28 cellular contexts compared by ENCODE assay signal in the genomic region with DNA sequence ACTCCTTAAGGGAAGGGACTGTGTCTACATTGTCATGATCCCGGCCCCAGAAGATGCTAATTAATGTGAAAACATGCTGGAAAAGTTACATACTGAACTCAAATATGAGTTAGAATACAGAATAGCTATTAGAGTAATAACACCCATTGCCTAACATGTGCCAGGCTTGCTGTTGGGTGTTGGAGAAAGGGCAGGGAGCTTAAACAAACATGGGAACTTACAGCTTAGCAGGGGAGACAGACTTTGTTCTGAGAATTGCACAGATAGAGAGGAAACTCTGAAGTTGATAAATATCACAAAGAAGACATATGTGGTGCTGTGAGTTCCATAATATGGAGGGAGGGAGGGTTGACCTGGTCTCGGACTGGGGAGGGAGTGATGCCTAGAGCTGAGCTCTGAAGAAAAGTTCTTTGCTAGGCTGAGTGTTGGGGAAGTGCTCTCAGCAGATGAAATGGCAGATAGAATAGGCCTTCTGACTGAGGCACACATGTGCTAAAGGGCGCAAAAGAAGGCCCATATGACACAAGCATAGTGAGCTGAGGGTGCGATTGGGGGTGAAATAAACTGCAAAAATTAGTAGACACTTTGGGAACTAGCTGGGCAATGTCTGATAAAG. TPM values are rescaled to one million over a fixed set of nuclear protein-coding genes. Genes with fewer than 3 reads are reported as not detected.
DNase-seq lines count a peak whose midpoint lies in the region; ATAC-seq, FAIRE-seq and TF ChIP-seq lines count a peak whose summit lies in the region.
"Had no signal": no experiment of that assay in that cellular context is flagged by ENCODE, and none has a peak within 500 bp of the region (broad histone marks: within the 10 kb centered on the region; RNA-seq: fewer than 3 reads in every experiment).

No MANE protein-coding gene starts in this region.

- H3K27ac ChIP-seq in cardiac muscle cell (peak overlapping the region; percentile 56), heart right ventricle (no peak overlapping the region), colonic mucosa (no peak overlapping the region)
- H3K27ac ChIP-seq in naive thymus-derived CD4-positive, alpha-beta T cell (ENCODE audit: low read depth, low read length), result no peak overlapping the region
- H3K27ac ChIP-seq: brain microvascular endothelial cell, HL-60, tibial artery, VCaP had no signal

- peak overlapping the region in 1 of 2 donors; percentile 16 for H3K9ac ChIP-seq in colonic mucosa (ENCODE audit: low read depth in 2 of 2, low read length in 2 of 2)

- H3K4me3 ChIP-seq in cardiac muscle cell (no peak overlapping the region), heart right ventricle (no peak overlapping the region), colonic mucosa (no peak overlapping the region)
- H3K4me3 ChIP-seq in naive thymus-derived CD4-positive, alpha-beta T cell (ENCODE audit: low read length), result no peak overlapping the region
- H3K4me3 ChIP-seq: smooth muscle cell, tibial artery had no signal

- POLR2A ChIA-PET in naive thymus-derived CD4-positive, alpha-beta T cell (lab: Charles Lee), result interaction anchor here (0.7 to 2.2 kb wide), 6 partner anchors 9 to 134 kb away, joined by 3 to 8 read pairs (median 5); no protein-coding TSS in a partner anchor

- H3K27me3 Mint-ChIP-seq in naive thymus-derived CD4-positive, alpha-beta T cell, result no peaks in the 10 kb centered on the region
- H3K27me3 Mint-ChIP-seq: activated CD4-positive, alpha-beta T cell treated with anti-CD3 and anti-CD28 coated beads, Interleukin-2, amount 10 ng/mL, durations not matched to agents 7 days and 5 days; B cell; CD8-positive, alpha-beta memory T cell; stimulated activated naive CD8-positive, alpha-beta T cell treated with anti-CD3 and anti-CD28 coated beads, Interleukin-15, amount 100 ng/mL, for 72 hours had no signal

- peak overlapping the region in 6 of 9 donors; percentile 2 to 86 (median 22) for H3K27ac Mint-ChIP-seq in naive thymus-derived CD4-positive, alpha-beta T cell
- H3K27ac Mint-ChIP-seq: activated CD4-positive, alpha-beta T cell treated with anti-CD3 and anti-CD28 coated beads, Interleukin-2, amount 10 ng/mL, durations not matched to agents 7 days and 5 days; activated naive CD4-positive, alpha-beta T cell treated with anti-CD3 and anti-CD28 coated beads for 36 hours; activated T-cell treated with anti-CD3 and anti-CD28 coated beads, Interleukin-2, amount 50 U/mL, for 72 hours; B cell; T-helper 1 cell treated with Interleukin-12 subunit alpha and Interleukin-12 subunit beta and Interleukin-4 antibody, amounts not matched to agents 30 μg/mL and 1 μg/mL, for 36 hours had no signal

- H3K4me3 Mint-ChIP-seq in naive thymus-derived CD4-positive, alpha-beta T cell, result peak overlapping the region in 1 of 10 donors; percentile 6
- H3K4me3 Mint-ChIP-seq: activated CD4-positive, alpha-beta T cell treated with anti-CD3 and anti-CD28 coated beads, Interleukin-2, amount 10 ng/mL, durations not matched to agents 7 days and 5 days; activated naive CD4-positive, alpha-beta T cell treated with anti-CD3 and anti-CD28 coated beads for 36 hours; activated T-cell treated with anti-CD3 and anti-CD28 coated beads, Interleukin-2, amount 50 U/mL, for 72 hours; B cell; CD8-positive, alpha-beta memory T cell; stimulated activated naive CD8-positive, alpha-beta T cell treated with anti-CD3 and anti-CD28 coated beads, Interleukin-15, amount 100 ng/mL, for 72 hours; T-helper 1 cell treated with Interleukin-12 subunit alpha and Interleukin-12 subunit beta and Interleukin-4 antibody, amounts not matched to agents 30 μg/mL and 1 μg/mL, for 36 hours had no signal

- intact Hi-C loops in heart right ventricle (cut with DNase I) (no loop called here), colonic mucosa (cut with DNase I) (no loop called here)
- intact Hi-C loops in naive thymus-derived CD4-positive, alpha-beta T cell (cut with micrococcal nuclease), result no loop called here

- peaks cover 0 to 9% (median 5%) of the 10 kb centered on the region in 5 donors for H3K36me3 Mint-ChIP-seq in naive thymus-derived CD4-positive, alpha-beta T cell

- no peaks in the 10 kb centered on the region for H3K27me3 ChIP-seq in cardiac muscle cell
- H3K27me3 ChIP-seq in heart right ventricle, result no peaks in the 10 kb centered on the region
- H3K27me3 ChIP-seq in colonic mucosa, result no peaks in the 10 kb centered on the region
- H3K27me3 ChIP-seq in naive thymus-derived CD4-positive, alpha-beta T cell (ENCODE audit: control insufficient read depth in 2 of 2, insufficient read depth in 2 of 2, low read length in 2 of 2), result no peaks in the 10 kb centered on the region
- H3K27me3 ChIP-seq: brain microvascular endothelial cell, tibial artery had no signal

- no peak for ATAC-seq in heart right ventricle
- ATAC-seq in naive thymus-derived CD4-positive, alpha-beta T cell, result no peak
- no peak for ATAC-seq in HG03521 (IDR thresholded peaks at IDR 0.05; ENCODE audit: unreplicated experiment)
- ATAC-seq: activated T-cell treated with anti-CD3 and anti-CD28 coated beads, Interleukin-2, amount 50 U/mL, for 72 hours; stimulated activated naive CD8-positive, alpha-beta T cell treated with anti-CD3 and anti-CD28 coated beads, Interleukin-15, amount 100 ng/mL, for 72 hours had no signal

- CTCF ChIA-PET in naive thymus-derived CD4-positive, alpha-beta T cell (lab: Charles Lee), result interaction anchor here (0.6 to 1.7 kb wide), 4 partner anchors 17 to 74 kb away, joined by 3 to 5 read pairs (median 3); partner anchors contain the start of genes KDM2B and ORAI1

- no peaks in the 10 kb centered on the region for H3K9me3 ChIP-seq in cardiac muscle cell (ENCODE audit: low read depth)
- no peaks in the 10 kb centered on the region for H3K9me3 ChIP-seq in heart right ventricle
- no peaks in the 10 kb centered on the region for H3K9me3 ChIP-seq in colonic mucosa
- H3K9me3 ChIP-seq in naive thymus-derived CD4-positive, alpha-beta T cell (ENCODE audit: control insufficient read depth in 2 of 3, low read length in 3 of 3), result no peaks in the 10 kb centered on the region
- H3K9me3 ChIP-seq: tibial artery had no signal

- WGBS in heart right ventricle, 2 donors, result 90 to 91% methylated on average over 4 of the region's 4 CpGs

- H3K4me1 Mint-ChIP-seq in naive thymus-derived CD4-positive, alpha-beta T cell, result peaks cover 5 to 15% (median 7%) of the 10 kb centered on the region in 7 donors
- H3K4me1 Mint-ChIP-seq: B cell; stimulated activated naive CD8-positive, alpha-beta T cell treated with anti-CD3 and anti-CD28 coated beads, Interleukin-15, amount 100 ng/mL, for 72 hours had no signal

- no peak for FAIRE-seq in HTR-8/SVneo (lab: Jason Lieb, UNC)
- FAIRE-seq: kidney had no signal

- H3K9me3 Mint-ChIP-seq in naive thymus-derived CD4-positive, alpha-beta T cell, result peaks cover 0 to 2% (median 0%) of the 10 kb centered on the region in 11 donors
- H3K9me3 Mint-ChIP-seq: activated CD4-positive, alpha-beta T cell treated with anti-CD3 and anti-CD28 coated beads, Interleukin-2, amount 10 ng/mL, durations not matched to agents 7 days and 5 days; activated naive CD4-positive, alpha-beta T cell treated with anti-CD3 and anti-CD28 coated beads for 36 hours; activated T-cell treated with anti-CD3 and anti-CD28 coated beads, Interleukin-2, amount 50 U/mL, for 72 hours; CD8-positive, alpha-beta memory T cell; stimulated activated naive CD8-positive, alpha-beta T cell treated with anti-CD3 and anti-CD28 coated beads, Interleukin-15, amount 100 ng/mL, for 72 hours; T-helper 1 cell treated with Interleukin-12 subunit alpha and Interleukin-12 subunit beta and Interleukin-4 antibody, amounts not matched to agents 30 μg/mL and 1 μg/mL, for 36 hours had no signal

- DNase-seq in cardiac muscle cell (ENCODE audit: low read depth in 1 of 2, low spot score in 1 of 2) (no peak), heart right ventricle (no peak), colonic mucosa (peak; percentile 40), HTR-8/SVneo (ENCODE audit: insufficient read length, low spot score) (no peak), NCI-H1048 (lab: John Stamatoyannopoulos, UW) (no peak), dedifferentiated amniotic fluid mesenchymal stem cell (ENCODE audit: extremely low spot score) (no peak)
- DNase-seq in naive thymus-derived CD4-positive, alpha-beta T cell, result no peak
- DNase-seq: activated CD4-positive, alpha-beta T cell treated with anti-CD3 and anti-CD28 coated beads, Interleukin-2, amount 10 ng/mL, durations not matched to agents 7 days and 5 days; activated naive CD4-positive, alpha-beta T cell treated with anti-CD3 and anti-CD28 coated beads for 36 hours; activated T-cell treated with anti-CD3 and anti-CD28 coated beads, Interleukin-2, amount 50 U/mL, for 72 hours; brain microvascular endothelial cell; CD8-positive, alpha-beta memory T cell; effector CD8-positive, alpha-beta T cell; GOT3; kidney; NCI-H1930; NCI-H774; occipital lobe; stimulated activated CD4-positive, alpha-beta T cell treated with anti-CD3 and anti-CD28 coated beads, Interleukin-1b, Interleukin-23, amount 100 ng/mL, for 48 hours; stimulated activated CD8-positive, alpha-beta memory T cell treated with anti-CD3 and anti-CD28 coated beads, Interleukin-4, amount 100 ng/mL, for 48 hours; stimulated activated naive CD8-positive, alpha-beta T cell treated with anti-CD3 and anti-CD28 coated beads, Interleukin-15, amount 100 ng/mL, for 72 hours; tibial artery had no signal

- no peak for TF ChIP-seq CTCF in cardiac muscle cell (IDR thresholded peaks at IDR 0.05; ENCODE audit: low read depth, low read length)
- no peak for TF ChIP-seq CTCF in heart right ventricle (IDR thresholded peaks at IDR 0.05)
- TF ChIP-seq CTCF in colonic mucosa (IDR thresholded peaks at IDR 0.05), result no peak

- H3K36me3 ChIP-seq in cardiac muscle cell (no peaks in the 10 kb centered on the region), heart right ventricle (no peaks in the 10 kb centered on the region), colonic mucosa (no peaks in the 10 kb centered on the region)
- H3K36me3 ChIP-seq in naive thymus-derived CD4-positive, alpha-beta T cell (ENCODE audit: control insufficient read depth in 2 of 3, insufficient read depth in 3 of 3, low read length in 3 of 3), result no peaks in the 10 kb centered on the region
- H3K36me3 ChIP-seq: brain microvascular endothelial cell, tibial artery had no signal

- no peaks in the 10 kb centered on the region for H3K4me1 ChIP-seq in cardiac muscle cell (ENCODE audit: low read depth)
- no peaks in the 10 kb centered on the region for H3K4me1 ChIP-seq in heart right ventricle
- H3K4me1 ChIP-seq in colonic mucosa, result peaks cover 6% of the 10 kb centered on the region
- no peaks in the 10 kb centered on the region for H3K4me1 ChIP-seq in naive thymus-derived CD4-positive, alpha-beta T cell (ENCODE audit: control insufficient read depth in 2 of 2, insufficient read depth in 2 of 2, low read length in 2 of 2)
- H3K4me1 ChIP-seq: tibial artery had no signal

RNA-seq across cellular contexts. Expression of gene KDM2B, which starts 18.0 kb away (rescaled TPM):
- total RNA-seq in cardiac muscle cell, result 70.5 and 82.1 TPM in 2 replicates
- polyA plus RNA-seq in cardiac muscle cell, result 30.8 and 35.8 TPM in 2 replicates
- 10 to 100 TPM in 9 of 10 donors, 1 to 10 TPM in 1; 10.0 to 18.4 (median 14.6) TPM for total RNA-seq in heart right ventricle
- 1 to 10 TPM; 4.8 to 9.7 TPM for polyA plus RNA-seq in heart right ventricle
- 10 to 100 TPM; 14.7 to 24.5 TPM for total RNA-seq in colonic mucosa
- 10 to 100 TPM; 66.4 to 91.7 (median 80.7) TPM for total RNA-seq in naive thymus-derived CD4-positive, alpha-beta T cell
- 10 to 100 TPM; 12.6 to 22.5 TPM for polyA plus RNA-seq in naive thymus-derived CD4-positive, alpha-beta T cell

RNA-seq across cellular contexts. Expression of gene ORAI1, which starts 27.6 kb away (rescaled TPM):
- total RNA-seq in cardiac muscle cell (36.7 and 41.5 TPM in 2 replicates), heart right ventricle (10 to 100 TPM in 3 of 10 donors, 1 to 10 TPM in 7; 6.0 to 14.1 (median 8.8) TPM), colonic mucosa (10 to 100 TPM; 14.6 to 23.5 TPM)
- polyA plus RNA-seq in cardiac muscle cell (63.4 and 72.2 TPM in 2 replicates), heart right ventricle (10 to 100 TPM in 1 of 2 donors, 1 to 10 TPM in 1; 1.8 to 18.1 TPM)
- total RNA-seq in naive thymus-derived CD4-positive, alpha-beta T cell, result 10 to 100 TPM; 34.4 to 73.5 (median 50.6) TPM
- 100 to 1,000 TPM; 180 to 256 TPM for polyA plus RNA-seq in naive thymus-derived CD4-positive, alpha-beta T cell
